In genomic region chr4:3009422-3009821, GRCh38 we compare ENCODE assay signal across 8 cellular contexts. TPM values are rescaled to one million over a fixed set of nuclear protein-coding genes. Genes with fewer than 3 reads are reported as not detected.
DNase-seq lines count a peak whose midpoint lies in the region; ATAC-seq and TF ChIP-seq lines count a peak whose summit lies in the region.

No MANE protein-coding gene starts in this region.

- H2AFZ ChIP-seq in SK-N-SH (ENCODE audit: low read depth), result no peak overlapping the region

- H3K4me1 ChIP-seq in A673 (ENCODE audit: insufficient read depth, low read length, poor library complexity, severe bottlenecking) (no peaks in the 10 kb centered on the region), SK-N-SH (ENCODE audit: control insufficient read depth in 1 of 2, insufficient read depth in 2 of 2, low read depth in 1 of 2, low read length in 1 of 2) (peaks cover 2 to 5% of the 10 kb centered on the region in 2 experiments; a peak in 3 of 4 replicates), SJCRH30 (no peaks in the 10 kb centered on the region)

- BruUV-seq in A673 (replicated peaks; lab: Mats Ljungman, UMichigan), result no TSS peak

- no peak overlapping the region for H3K27ac ChIP-seq in A673 (ENCODE audit: low read depth, low read length, poor library complexity, severe bottlenecking)
- no peak overlapping the region for H3K27ac ChIP-seq in SK-N-SH (ENCODE audit: low read depth in 2 of 2, low read length in 1 of 2)
- H3K27ac ChIP-seq in SJCRH30, result no peak overlapping the region

- no peaks in the 10 kb centered on the region for H3K9me3 ChIP-seq in A673 (ENCODE audit: low read depth, low read length, poor library complexity, severe bottlenecking)
- no peaks in the 10 kb centered on the region for H3K9me3 ChIP-seq in SK-N-SH
- H3K9me3 ChIP-seq in SJCRH30 (replicated peaks), result no peaks in the 10 kb centered on the region

- no peaks in the 10 kb centered on the region for H3K9me2 ChIP-seq in SK-N-SH

- 0 out of 2 replicates have a peak, but pooled peaks have one; percentile 18 for TF ChIP-seq CTCF in A673 (conservative IDR thresholded peaks at IDR 0.05; ENCODE audit: low read depth, low read length)
- TF ChIP-seq CTCF in GM12874 (IDR thresholded peaks at IDR 0.05; ENCODE audit: insufficient read depth, low read depth, low read length), result 0 out of 2 replicates have a peak, but pooled peaks have one; percentile 12
- TF ChIP-seq CTCF in SK-N-SH (IDR thresholded peaks at IDR 0.05), result peak; percentile 21; the same call in 1 of the 2 replicates

- peaks cover 7% of the 10 kb centered on the region for H3F3A ChIP-seq in SK-N-SH (replicated peaks; ENCODE audit: insufficient read depth)

- WGBS in SK-N-SH (ENCODE audit: low lambda C conversion rate), result 87% methylated on average over 7 of the region's 7 CpGs

- no peaks in the 10 kb centered on the region for H3K36me3 ChIP-seq in A673 (ENCODE audit: insufficient read depth, low read length, poor library complexity, severe bottlenecking)
- H3K36me3 ChIP-seq in SK-N-SH (replicated peaks in 1 of 2; ENCODE audit: control insufficient read depth in 1 of 2, insufficient read depth in 2 of 2, low read length in 1 of 2), result no peaks in the 10 kb centered on the region
- H3K36me3 ChIP-seq in SJCRH30, result no peaks in the 10 kb centered on the region

- no peaks in the 10 kb centered on the region for H3K79me2 ChIP-seq in SK-N-SH (ENCODE audit: insufficient read depth)

- H3K27me3 ChIP-seq in A673 (replicated peaks; ENCODE audit: insufficient read depth, low read depth, low read length, poor library complexity) (no peaks in the 10 kb centered on the region), SK-N-SH (ENCODE audit: insufficient read depth) (no peaks in the 10 kb centered on the region), SJCRH30 (no peaks in the 10 kb centered on the region)

- no peak for ATAC-seq in GM21515 (IDR thresholded peaks at IDR 0.05; ENCODE audit: unreplicated experiment)
- ATAC-seq in HG03521 (IDR thresholded peaks at IDR 0.05; ENCODE audit: unreplicated experiment), result no peak

- CTCF ChIA-PET in A673 (lab: Charles Lee) (interaction anchor here (0.6 kb wide), 2 partner anchors 34 to 35 kb away, joined by 4 read pairs; no protein-coding TSS in a partner anchor), SK-N-SH (lab: Yijun Ruan, JAX) (interaction anchor here (0.7 to 1.0 kb wide), 4 partner anchors 11 to 30 kb away, joined by 3 read pairs; no protein-coding TSS in a partner anchor)

- DNase-seq in A673 (ENCODE audit: low spot score) (peak; percentile 12), SK-N-SH (no peak), globus pallidus (ENCODE audit: low spot score) (peak; percentile 35), KG1 (lab: John Stamatoyannopoulos, UW) (no peak), SJCRH30 (no peak)

- TF ChIP-seq EP300 in SK-N-SH (IDR thresholded peaks at IDR 0.05; ENCODE audit: borderline replicate concordance in 1 of 2, low read depth in 1 of 2, low read length in 1 of 2), result no peak

- TF ChIP-seq RAD21 in SK-N-SH (IDR thresholded peaks at IDR 0.05; ENCODE audit: low read length), result peak; percentile 36

- POLR2A ChIA-PET in A673 (lab: Charles Lee; ENCODE audit: low non-redundant PET) (no interaction called here), SK-N-SH (lab: Yijun Ruan, JAX) (no interaction called here)

- intact Hi-C loops in A673 (cut with micrococcal nuclease; ENCODE audit: unreplicated experiment), result no loop called here

- H3K9ac ChIP-seq in SK-N-SH, result no peak overlapping the region

- no peak overlapping the region for H3K4me2 ChIP-seq in SK-N-SH

- no peak overlapping the region for H3K4me3 ChIP-seq in A673 (ENCODE audit: low read depth, low read length, poor library complexity, severe bottlenecking)
- H3K4me3 ChIP-seq in SK-N-SH (ENCODE audit: low read depth in 2 of 2, low read length in 1 of 2), result no peak overlapping the region
- no peak overlapping the region for H3K4me3 ChIP-seq in SJCRH30

- no peaks in the 10 kb centered on the region for H4K20me1 ChIP-seq in SK-N-SH (ENCODE audit: insufficient read depth)

TF ChIP-seq in SK-N-SH, 30 proteins besides CTCF, POLR2A, EP300 and RAD21:
- no peak for TF ChIP-seq SMC3 (IDR thresholded peaks at IDR 0.05; ENCODE audit: low read depth, low read length)
- no peak for TF ChIP-seq YY1 (IDR thresholded peaks at IDR 0.05; ENCODE audit: low read depth)
- no peak for TF ChIP-seq PBX3 (IDR thresholded peaks at IDR 0.05)
- no peak for TF ChIP-seq NRF1 (IDR thresholded peaks at IDR 0.05; ENCODE audit: low read depth, low read length)
- TF ChIP-seq NFIC (IDR thresholded peaks at IDR 0.05; ENCODE audit: borderline replicate concordance), result no peak
- no peak for TF ChIP-seq MEF2A (IDR thresholded peaks at IDR 0.05; ENCODE audit: borderline replicate concordance, low read depth)
- no peak for TF ChIP-seq ZBTB33 (IDR thresholded peaks at IDR 0.05; ENCODE audit: borderline replicate concordance, low read depth)
- no peak for TF ChIP-seq TEAD4 (IDR thresholded peaks at IDR 0.05; ENCODE audit: borderline replicate concordance, insufficient read depth)
- TF ChIP-seq JUND (IDR thresholded peaks at IDR 0.05), result no peak
- no peak for TF ChIP-seq MXI1 (IDR thresholded peaks at IDR 0.05; ENCODE audit: low read depth, low read length)
- no peak for TF ChIP-seq RXRA (IDR thresholded peaks at IDR 0.05; ENCODE audit: borderline replicate concordance, low read depth)
- TF ChIP-seq REST (IDR thresholded peaks at IDR 0.05; ENCODE audit: low read depth, low read length), result no peak
- TF ChIP-seq EZH2phosphoT487 (IDR thresholded peaks at IDR 0.05; ENCODE audit: borderline replicate concordance, low read depth), result no peak
- TF ChIP-seq RFX5 (IDR thresholded peaks at IDR 0.05; ENCODE audit: low read length), result no peak
- no peak for TF ChIP-seq FOSL2 (IDR thresholded peaks at IDR 0.05; ENCODE audit: borderline replicate concordance, low read depth)
- no peak for TF ChIP-seq TCF12 (IDR thresholded peaks at IDR 0.05)
- no peak for TF ChIP-seq RCOR1 (IDR thresholded peaks at IDR 0.05; ENCODE audit: low read length)
- no peak for TF ChIP-seq GATA2 (CRISPR knock-in tag; IDR thresholded peaks at IDR 0.05)

RNA-seq across cellular contexts. Expression of gene GRK4, which starts 46.1 kb away (rescaled TPM):
- total RNA-seq in A673 (2021), result 5.9 and 7.5 TPM in 2 replicates
- polyA plus RNA-seq in SK-N-SH (2012; rRNA removed), result 2.2 and 2.7 TPM in 2 replicates
- 2.2 and 2.9 TPM in 2 replicates for polyA plus RNA-seq in SK-N-SH (2012; cell fraction: cytosol; rRNA removed)
- polyA plus RNA-seq in SK-N-SH (2012; cell fraction: nucleus; rRNA removed), result 3.4 and 4.5 TPM in 2 replicates
- 3.8 and 5.9 TPM in 2 replicates for total RNA-seq in SJCRH30 (2014; rRNA removed; shearing (Covaris generic))

RNA-seq across cellular contexts. Expression of gene NOP14, which starts 46.2 kb away (rescaled TPM):
- total RNA-seq in A673 (2021), result 60.9 and 69.9 TPM in 2 replicates
- polyA plus RNA-seq in SK-N-SH (2012; rRNA removed), result 7.5 and 9.8 TPM in 2 replicates
- polyA plus RNA-seq in SK-N-SH (2012; cell fraction: cytosol; rRNA removed), result 9.9 and 12.4 TPM in 2 replicates
- 11.4 and 12.0 TPM in 2 replicates for polyA plus RNA-seq in SK-N-SH (2012; cell fraction: nucleus; rRNA removed)
- 36.6 and 39.5 TPM in 2 replicates for total RNA-seq in SJCRH30 (2014; rRNA removed; shearing (Covaris generic))

Comparison
In these comparisons a context has a peak if more than half of its experiments do, and no peak if none do; other contexts are left out.
1. DNase-seq: peak in A673 (single experiment) and globus pallidus (single experiment); none in SK-N-SH (single experiment), KG1 (single experiment) and SJCRH30 (0 of 2).
2. Peak in every context shown above with its lines, with median percentiles within 50 percentile points of each other: CTCF ChIP-seq.